Comparison of ENCODE assay signal across 8 cellular contexts in the genomic region with DNA sequence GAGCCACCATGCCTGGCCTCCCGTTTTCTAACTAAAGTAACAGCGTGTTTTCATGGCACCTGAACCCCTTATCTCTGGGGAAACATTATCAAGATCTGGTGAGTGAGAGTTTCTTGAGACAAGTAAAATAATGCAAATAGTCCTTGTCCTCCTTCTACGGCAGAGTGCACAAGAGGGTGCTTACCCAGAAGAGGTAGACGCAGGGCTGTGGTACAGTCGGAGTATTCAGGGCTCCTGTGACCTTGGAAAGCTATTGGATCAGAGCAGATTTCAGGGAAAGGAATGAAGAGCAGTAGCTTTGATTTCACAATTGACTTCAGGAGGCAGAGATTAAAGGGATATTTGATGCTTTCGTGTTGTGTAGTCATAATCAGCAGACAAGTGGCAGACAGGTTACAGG.
"Had no signal": no experiment of that assay in that cellular context is flagged by ENCODE, and none has a peak within 500 bp of the region (broad histone marks: within the 10 kb centered on the region; RNA-seq: fewer than 3 reads in every experiment).

No MANE protein-coding gene starts in this region.

- H3K36me3 Mint-ChIP-seq: IgD-negative memory B cell had no signal

- H3K4me3 Mint-ChIP-seq: IgD-negative memory B cell had no signal

- FAIRE-seq: HepG2, HTR-8/SVneo, K562 had no signal

- ATAC-seq: HepG2, K562 had no signal

- H3K4me1 Mint-ChIP-seq: IgD-negative memory B cell had no signal

- H3K4me3 ChIP-seq: K562 had no signal

- DNase-seq: IMR-90, KBM-7, KG1 had no signal

- H3K27me3 Mint-ChIP-seq: IgD-negative memory B cell had no signal

- H3K27ac ChIP-seq: HL-60 had no signal

- H3K27ac Mint-ChIP-seq: IgD-negative memory B cell had no signal
